1 cellular context compared by ENCODE assay signal in the genomic region with DNA sequence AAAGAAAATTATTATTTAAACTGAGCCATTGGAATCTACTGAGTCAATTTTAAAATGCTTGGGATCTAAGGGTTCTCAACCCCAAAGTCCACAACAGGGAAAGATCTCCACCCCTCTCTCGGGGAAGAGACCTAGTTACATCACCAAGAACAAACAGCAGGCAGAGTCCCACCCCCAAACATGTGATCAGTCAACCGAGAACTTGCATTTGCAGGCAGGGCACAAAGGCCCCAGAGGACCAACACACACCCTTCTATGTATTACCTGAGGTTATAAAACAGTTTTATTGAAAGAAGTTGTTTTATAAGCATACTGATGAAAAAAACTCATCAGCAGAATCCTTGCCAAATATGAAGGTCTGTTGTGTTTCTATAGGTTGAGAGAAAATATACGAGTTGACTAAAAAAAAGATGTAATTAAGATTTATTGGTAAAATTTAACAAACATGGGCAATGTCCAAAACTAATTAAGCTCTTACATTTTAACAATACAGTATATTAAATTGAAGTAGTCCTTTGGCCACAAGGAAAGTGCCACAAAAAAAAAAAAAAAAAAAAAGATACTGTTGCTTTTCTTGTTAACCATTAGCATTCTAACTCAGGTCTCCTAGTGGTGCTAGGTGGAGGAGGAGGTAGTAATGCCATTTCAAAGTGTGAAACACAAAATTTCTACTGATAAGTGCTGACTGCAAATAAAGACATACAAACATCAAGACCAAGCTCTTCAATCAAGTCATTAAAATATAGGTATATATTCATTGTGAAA.
TF ChIP-seq lines count a peak whose summit lies in the region.

No MANE protein-coding gene starts in this region.

TF ChIP-seq in HepG2, 621 proteins besides CTCF, POLR2A, EP300 and RAD21 (continued from another document and continues in another):
- TF ChIP-seq ZNF792 (CRISPR knock-in tag; IDR thresholded peaks at IDR 0.05) (peak; percentile 72; the same call in 1 of the 2 replicates), ZNF318 (CRISPR knock-in tag; IDR thresholded peaks at IDR 0.05) (no peak), NR1H2 (CRISPR knock-in tag; IDR thresholded peaks at IDR 0.05; ENCODE audit: borderline replicate concordance, low read depth) (no peak), MEIS2 (CRISPR knock-in tag; IDR thresholded peaks at IDR 0.05) (no peak), MXI1 (IDR thresholded peaks at IDR 0.05; ENCODE audit: borderline replicate concordance, low read depth, low read length) (0 out of 3 replicates have a peak, but pooled peaks have one; percentile 8), ZSCAN22 (CRISPR knock-in tag; IDR thresholded peaks at IDR 0.05) (no peak), ZNF710 (CRISPR knock-in tag; IDR thresholded peaks at IDR 0.05; ENCODE audit: borderline replicate concordance) (no peak), PHF8 (CRISPR knock-in tag; IDR thresholded peaks at IDR 0.05) (no peak), ZFP41 (CRISPR knock-in tag; IDR thresholded peaks at IDR 0.05; ENCODE audit: borderline replicate concordance) (no peak), NCOR1 (IDR thresholded peaks at IDR 0.05; ENCODE audit: borderline replicate concordance, low read length) (peak; percentile 61; the same call in 1 of the 2 replicates), BCL6 (CRISPR knock-in tag; IDR thresholded peaks at IDR 0.05) (peak; percentile 84), NR2F1 (CRISPR knock-in tag; IDR thresholded peaks at IDR 0.05) (no peak), ZNF839 (CRISPR knock-in tag; IDR thresholded peaks at IDR 0.05; ENCODE audit: borderline replicate concordance) (no peak), ZNF816 (CRISPR knock-in tag; IDR thresholded peaks at IDR 0.05; ENCODE audit: borderline replicate concordance) (peak; percentile 76; the same call in 1 of the 2 replicates), ATF4 (CRISPR knock-in tag; IDR thresholded peaks at IDR 0.05) (peak in 1 of 2 experiments; percentile 87; a peak in 2 of 4 replicates), TOE1 (CRISPR knock-in tag; IDR thresholded peaks at IDR 0.05) (no peak), HMGA1 (CRISPR knock-in tag; conservative IDR thresholded peaks at IDR 0.05) (no peak)
- TF ChIP-seq, protein P1, sequence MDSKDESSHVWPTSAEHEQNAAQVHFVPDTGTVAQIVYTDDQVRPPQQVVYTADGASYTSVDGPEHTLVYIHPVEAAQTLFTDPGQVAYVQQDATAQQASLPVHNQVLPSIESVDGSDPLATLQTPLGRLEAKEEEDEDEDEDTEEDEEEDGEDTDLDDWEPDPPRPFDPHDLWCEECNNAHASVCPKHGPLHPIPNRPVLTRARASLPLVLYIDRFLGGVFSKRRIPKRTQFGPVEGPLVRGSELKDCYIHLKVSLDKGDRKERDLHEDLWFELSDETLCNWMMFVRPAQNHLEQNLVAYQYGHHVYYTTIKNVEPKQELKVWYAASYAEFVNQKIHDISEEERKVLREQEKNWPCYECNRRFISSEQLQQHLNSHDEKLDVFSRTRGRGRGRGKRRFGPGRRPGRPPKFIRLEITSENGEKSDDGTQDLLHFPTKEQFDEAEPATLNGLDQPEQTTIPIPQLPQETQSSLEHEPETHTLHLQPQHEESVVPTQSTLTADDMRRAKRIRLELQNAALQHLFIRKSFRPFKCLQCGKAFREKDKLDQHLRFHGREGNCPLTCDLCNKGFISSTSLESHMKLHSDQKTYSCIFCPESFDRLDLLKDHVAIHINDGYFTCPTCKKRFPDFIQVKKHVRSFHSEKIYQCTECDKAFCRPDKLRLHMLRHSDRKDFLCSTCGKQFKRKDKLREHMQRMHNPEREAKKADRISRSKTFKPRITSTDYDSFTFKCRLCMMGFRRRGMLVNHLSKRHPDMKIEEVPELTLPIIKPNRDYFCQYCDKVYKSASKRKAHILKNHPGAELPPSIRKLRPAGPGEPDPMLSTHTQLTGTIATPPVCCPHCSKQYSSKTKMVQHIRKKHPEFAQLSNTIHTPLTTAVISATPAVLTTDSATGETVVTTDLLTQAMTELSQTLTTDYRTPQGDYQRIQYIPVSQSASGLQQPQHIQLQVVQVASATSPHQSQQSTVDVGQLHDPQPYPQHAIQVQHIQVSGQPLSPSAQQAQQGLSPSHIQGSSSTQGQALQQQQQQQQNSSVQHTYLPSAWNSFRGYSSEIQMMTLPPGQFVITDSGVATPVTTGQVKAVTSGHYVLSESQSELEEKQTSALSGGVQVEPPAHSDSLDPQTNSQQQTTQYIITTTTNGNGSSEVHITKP (CRISPR knock-in tag; IDR thresholded peaks at IDR 0.05; ENCODE audit: low read depth): 0 out of 2 replicates have a peak, but pooled peaks have one; percentile 68
- TF ChIP-seq, protein P2, sequence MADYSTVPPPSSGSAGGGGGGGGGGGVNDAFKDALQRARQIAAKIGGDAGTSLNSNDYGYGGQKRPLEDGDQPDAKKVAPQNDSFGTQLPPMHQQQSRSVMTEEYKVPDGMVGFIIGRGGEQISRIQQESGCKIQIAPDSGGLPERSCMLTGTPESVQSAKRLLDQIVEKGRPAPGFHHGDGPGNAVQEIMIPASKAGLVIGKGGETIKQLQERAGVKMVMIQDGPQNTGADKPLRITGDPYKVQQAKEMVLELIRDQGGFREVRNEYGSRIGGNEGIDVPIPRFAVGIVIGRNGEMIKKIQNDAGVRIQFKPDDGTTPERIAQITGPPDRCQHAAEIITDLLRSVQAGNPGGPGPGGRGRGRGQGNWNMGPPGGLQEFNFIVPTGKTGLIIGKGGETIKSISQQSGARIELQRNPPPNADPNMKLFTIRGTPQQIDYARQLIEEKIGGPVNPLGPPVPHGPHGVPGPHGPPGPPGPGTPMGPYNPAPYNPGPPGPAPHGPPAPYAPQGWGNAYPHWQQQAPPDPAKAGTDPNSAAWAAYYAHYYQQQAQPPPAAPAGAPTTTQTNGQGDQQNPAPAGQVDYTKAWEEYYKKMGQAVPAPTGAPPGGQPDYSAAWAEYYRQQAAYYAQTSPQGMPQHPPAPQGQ (CRISPR knock-in tag; IDR thresholded peaks at IDR 0.05; ENCODE audit: borderline replicate concordance): no peak
- TF ChIP-seq, protein P3, sequence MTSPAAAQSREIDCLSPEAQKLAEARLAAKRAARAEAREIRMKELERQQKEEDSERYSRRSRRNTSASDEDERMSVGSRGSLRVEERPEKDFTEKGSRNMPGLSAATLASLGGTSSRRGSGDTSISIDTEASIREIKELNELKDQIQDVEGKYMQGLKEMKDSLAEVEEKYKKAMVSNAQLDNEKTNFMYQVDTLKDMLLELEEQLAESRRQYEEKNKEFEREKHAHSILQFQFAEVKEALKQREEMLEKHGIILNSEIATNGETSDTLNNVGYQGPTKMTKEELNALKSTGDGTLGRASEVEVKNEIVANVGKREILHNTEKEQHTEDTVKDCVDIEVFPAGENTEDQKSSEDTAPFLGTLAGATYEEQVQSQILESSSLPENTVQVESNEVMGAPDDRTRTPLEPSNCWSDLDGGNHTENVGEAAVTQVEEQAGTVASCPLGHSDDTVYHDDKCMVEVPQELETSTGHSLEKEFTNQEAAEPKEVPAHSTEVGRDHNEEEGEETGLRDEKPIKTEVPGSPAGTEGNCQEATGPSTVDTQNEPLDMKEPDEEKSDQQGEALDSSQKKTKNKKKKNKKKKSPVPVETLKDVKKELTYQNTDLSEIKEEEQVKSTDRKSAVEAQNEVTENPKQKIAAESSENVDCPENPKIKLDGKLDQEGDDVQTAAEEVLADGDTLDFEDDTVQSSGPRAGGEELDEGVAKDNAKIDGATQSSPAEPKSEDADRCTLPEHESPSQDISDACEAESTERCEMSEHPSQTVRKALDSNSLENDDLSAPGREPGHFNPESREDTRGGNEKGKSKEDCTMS (CRISPR knock-in tag; conservative IDR thresholded peaks at IDR 0.05): no peak
- TF ChIP-seq, protein P4, sequence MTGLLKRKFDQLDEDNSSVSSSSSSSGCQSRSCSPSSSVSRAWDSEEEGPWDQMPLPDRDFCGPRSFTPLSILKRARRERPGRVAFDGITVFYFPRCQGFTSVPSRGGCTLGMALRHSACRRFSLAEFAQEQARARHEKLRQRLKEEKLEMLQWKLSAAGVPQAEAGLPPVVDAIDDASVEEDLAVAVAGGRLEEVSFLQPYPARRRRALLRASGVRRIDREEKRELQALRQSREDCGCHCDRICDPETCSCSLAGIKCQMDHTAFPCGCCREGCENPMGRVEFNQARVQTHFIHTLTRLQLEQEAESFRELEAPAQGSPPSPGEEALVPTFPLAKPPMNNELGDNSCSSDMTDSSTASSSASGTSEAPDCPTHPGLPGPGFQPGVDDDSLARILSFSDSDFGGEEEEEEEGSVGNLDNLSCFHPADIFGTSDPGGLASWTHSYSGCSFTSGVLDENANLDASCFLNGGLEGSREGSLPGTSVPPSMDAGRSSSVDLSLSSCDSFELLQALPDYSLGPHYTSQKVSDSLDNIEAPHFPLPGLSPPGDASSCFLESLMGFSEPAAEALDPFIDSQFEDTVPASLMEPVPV (CRISPR knock-in tag; IDR thresholded peaks at IDR 0.05): no peak
- TF ChIP-seq, protein P5, sequence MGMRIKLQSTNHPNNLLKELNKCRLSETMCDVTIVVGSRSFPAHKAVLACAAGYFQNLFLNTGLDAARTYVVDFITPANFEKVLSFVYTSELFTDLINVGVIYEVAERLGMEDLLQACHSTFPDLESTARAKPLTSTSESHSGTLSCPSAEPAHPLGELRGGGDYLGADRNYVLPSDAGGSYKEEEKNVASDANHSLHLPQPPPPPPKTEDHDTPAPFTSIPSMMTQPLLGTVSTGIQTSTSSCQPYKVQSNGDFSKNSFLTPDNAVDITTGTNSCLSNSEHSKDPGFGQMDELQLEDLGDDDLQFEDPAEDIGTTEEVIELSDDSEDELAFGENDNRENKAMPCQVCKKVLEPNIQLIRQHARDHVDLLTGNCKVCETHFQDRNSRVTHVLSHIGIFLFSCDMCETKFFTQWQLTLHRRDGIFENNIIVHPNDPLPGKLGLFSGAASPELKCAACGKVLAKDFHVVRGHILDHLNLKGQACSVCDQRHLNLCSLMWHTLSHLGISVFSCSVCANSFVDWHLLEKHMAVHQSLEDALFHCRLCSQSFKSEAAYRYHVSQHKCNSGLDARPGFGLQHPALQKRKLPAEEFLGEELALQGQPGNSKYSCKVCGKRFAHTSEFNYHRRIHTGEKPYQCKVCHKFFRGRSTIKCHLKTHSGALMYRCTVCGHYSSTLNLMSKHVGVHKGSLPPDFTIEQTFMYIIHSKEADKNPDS (CRISPR knock-in tag; IDR thresholded peaks at IDR 0.05): no peak
